Comparison of ENCODE assay signal across 18 cellular contexts in genomic region chr1:173213665-173214064, GRCh38.
"Had no signal": no experiment of that assay in that cellular context is flagged by ENCODE, and none has a peak within 500 bp of the region (broad histone marks: within the 10 kb centered on the region; RNA-seq: fewer than 3 reads in every experiment).

No MANE protein-coding gene starts in this region.

- H3K9me3 ChIP-seq: prostate gland had no signal

- H3K36me3 ChIP-seq: brain microvascular endothelial cell, prostate gland had no signal

- H3K9me3 Mint-ChIP-seq: activated naive CD4-positive, alpha-beta T cell treated with anti-CD3 and anti-CD28 coated beads, Interleukin-2, amount 50 U/mL, for 72 hours; natural killer cell had no signal

- H3K27ac ChIP-seq: brain microvascular endothelial cell, prostate gland had no signal

- ATAC-seq: natural killer cell, sciatic nerve had no signal

- H3K36me3 Mint-ChIP-seq: activated naive CD4-positive, alpha-beta T cell treated with anti-CD3 and anti-CD28 coated beads, Interleukin-2, amount 50 U/mL, for 72 hours; natural killer cell had no signal

- H3K4me1 ChIP-seq: prostate gland had no signal

- H3K27me3 ChIP-seq: brain microvascular endothelial cell had no signal

- H3K4me3 ChIP-seq: prostate gland had no signal

- DNase-seq: activated CD4-positive, alpha-beta T cell treated with anti-CD3 and anti-CD28 coated beads, Interleukin-2, amount 50 U/mL, for 1 hour; activated CD4-positive, CD25-positive, alpha-beta regulatory T cell; activated effector memory CD4-positive, alpha-beta T cell treated with Interleukin-2 at 50 U/mL for 16 hours; activated T-cell treated with anti-CD3 and anti-CD28 coated beads, Interleukin-2, amount 50 U/mL, for 1 hour; amniotic stem cell; brain microvascular endothelial cell; cerebellar nuclear complex; dermis blood vessel endothelial cell; mammary epithelial cell; natural killer cell; nucleus accumbens; stimulated activated CD4-positive, alpha-beta T cell treated with anti-CD3 and anti-CD28 coated beads, Interleukin-12 subunit alpha, Interleukin-12 subunit beta, amount 100 ng/mL, for 4 hours; stimulated activated naive CD4-positive, alpha-beta T cell; substantia nigra; trophoblast cell had no signal

- H3K27ac Mint-ChIP-seq: activated naive CD4-positive, alpha-beta T cell treated with anti-CD3 and anti-CD28 coated beads, Interleukin-2, amount 50 U/mL, for 72 hours; natural killer cell had no signal

- H3K4me3 Mint-ChIP-seq: natural killer cell had no signal
